ENCODE assay signal across 2 cellular contexts in the genomic region with DNA sequence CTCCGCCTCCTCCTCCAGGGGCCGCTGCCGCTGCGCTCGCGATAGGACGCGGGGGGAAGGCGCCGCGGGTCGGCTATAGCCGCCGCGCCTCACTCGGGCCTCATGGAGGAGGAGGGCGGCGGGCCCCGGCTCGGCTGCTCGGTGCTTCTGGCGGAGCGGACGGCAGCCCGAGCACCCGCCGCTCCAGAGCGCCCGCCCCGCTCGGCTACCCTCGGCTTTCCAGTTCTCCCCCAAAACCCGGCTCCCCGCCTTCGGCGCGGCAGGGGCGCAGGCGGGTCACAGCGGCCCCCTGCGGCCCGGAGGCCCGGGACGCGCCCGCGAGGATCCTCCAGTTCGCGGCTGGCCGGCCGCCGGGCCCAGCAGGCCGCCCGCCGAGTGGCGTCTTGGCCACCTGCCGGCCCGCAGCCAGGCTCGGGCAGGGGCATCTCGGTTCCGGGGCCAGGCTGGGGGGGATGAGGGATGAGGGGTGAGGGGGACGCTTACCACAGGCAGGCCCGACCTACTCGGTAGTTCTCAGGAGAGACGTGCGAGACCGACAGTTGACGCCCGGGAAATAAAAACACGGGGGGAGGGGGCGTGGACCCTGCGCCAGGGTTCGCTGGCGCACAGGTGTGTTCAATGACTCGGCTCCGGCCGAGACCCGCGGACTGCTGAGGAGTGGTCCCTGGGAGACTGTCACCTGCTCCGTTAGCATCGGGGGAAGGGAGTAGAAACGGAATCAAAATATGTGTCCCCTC.
A peak's percentile ranks its signal among the peaks of the same experiment; 100 is the strongest.
TF ChIP-seq lines count a peak whose summit lies in the region.

A gene with protein sequence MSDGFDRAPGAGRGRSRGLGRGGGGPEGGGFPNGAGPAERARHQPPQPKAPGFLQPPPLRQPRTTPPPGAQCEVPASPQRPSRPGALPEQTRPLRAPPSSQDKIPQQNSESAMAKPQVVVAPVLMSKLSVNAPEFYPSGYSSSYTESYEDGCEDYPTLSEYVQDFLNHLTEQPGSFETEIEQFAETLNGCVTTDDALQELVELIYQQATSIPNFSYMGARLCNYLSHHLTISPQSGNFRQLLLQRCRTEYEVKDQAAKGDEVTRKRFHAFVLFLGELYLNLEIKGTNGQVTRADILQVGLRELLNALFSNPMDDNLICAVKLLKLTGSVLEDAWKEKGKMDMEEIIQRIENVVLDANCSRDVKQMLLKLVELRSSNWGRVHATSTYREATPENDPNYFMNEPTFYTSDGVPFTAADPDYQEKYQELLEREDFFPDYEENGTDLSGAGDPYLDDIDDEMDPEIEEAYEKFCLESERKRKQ (minus strand): TSS at position 221 of the 737 bp plus-strand sequence. CDS start 231 bp downstream, outside the sequence.

TF ChIP-seq in HCT116, 20 proteins besides CTCF, POLR2A, EP300 and RAD21:
- no peak for TF ChIP-seq TCF7L2 (IDR thresholded peaks at IDR 0.05; ENCODE audit: borderline replicate concordance, extremely low read depth, insufficient read depth, insufficient read length)
- TF ChIP-seq EGR1 (IDR thresholded peaks at IDR 0.05; ENCODE audit: low read depth) = peak; percentile 43
- no peak for TF ChIP-seq FOSL1 (IDR thresholded peaks at IDR 0.05; ENCODE audit: low read depth)
- no peak for TF ChIP-seq CEBPB (IDR thresholded peaks at IDR 0.05; ENCODE audit: low read depth)
- TF ChIP-seq, protein P1, sequence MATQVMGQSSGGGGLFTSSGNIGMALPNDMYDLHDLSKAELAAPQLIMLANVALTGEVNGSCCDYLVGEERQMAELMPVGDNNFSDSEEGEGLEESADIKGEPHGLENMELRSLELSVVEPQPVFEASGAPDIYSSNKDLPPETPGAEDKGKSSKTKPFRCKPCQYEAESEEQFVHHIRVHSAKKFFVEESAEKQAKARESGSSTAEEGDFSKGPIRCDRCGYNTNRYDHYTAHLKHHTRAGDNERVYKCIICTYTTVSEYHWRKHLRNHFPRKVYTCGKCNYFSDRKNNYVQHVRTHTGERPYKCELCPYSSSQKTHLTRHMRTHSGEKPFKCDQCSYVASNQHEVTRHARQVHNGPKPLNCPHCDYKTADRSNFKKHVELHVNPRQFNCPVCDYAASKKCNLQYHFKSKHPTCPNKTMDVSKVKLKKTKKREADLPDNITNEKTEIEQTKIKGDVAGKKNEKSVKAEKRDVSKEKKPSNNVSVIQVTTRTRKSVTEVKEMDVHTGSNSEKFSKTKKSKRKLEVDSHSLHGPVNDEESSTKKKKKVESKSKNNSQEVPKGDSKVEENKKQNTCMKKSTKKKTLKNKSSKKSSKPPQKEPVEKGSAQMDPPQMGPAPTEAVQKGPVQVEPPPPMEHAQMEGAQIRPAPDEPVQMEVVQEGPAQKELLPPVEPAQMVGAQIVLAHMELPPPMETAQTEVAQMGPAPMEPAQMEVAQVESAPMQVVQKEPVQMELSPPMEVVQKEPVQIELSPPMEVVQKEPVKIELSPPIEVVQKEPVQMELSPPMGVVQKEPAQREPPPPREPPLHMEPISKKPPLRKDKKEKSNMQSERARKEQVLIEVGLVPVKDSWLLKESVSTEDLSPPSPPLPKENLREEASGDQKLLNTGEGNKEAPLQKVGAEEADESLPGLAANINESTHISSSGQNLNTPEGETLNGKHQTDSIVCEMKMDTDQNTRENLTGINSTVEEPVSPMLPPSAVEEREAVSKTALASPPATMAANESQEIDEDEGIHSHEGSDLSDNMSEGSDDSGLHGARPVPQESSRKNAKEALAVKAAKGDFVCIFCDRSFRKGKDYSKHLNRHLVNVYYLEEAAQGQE (IDR thresholded peaks at IDR 0.05; ENCODE audit: low read depth) = no peak
- TF ChIP-seq, protein P2, sequence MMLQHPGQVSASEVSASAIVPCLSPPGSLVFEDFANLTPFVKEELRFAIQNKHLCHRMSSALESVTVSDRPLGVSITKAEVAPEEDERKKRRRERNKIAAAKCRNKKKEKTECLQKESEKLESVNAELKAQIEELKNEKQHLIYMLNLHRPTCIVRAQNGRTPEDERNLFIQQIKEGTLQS (IDR thresholded peaks at IDR 0.05) = no peak
- no peak; the same call in 1 of the 2 replicates for TF ChIP-seq SP1 (IDR thresholded peaks at IDR 0.05; ENCODE audit: low read depth)
- no peak for TF ChIP-seq JUND (IDR thresholded peaks at IDR 0.05)
- TF ChIP-seq ZFX (IDR thresholded peaks at IDR 0.05) = peak; percentile 97
- TF ChIP-seq SRF (IDR thresholded peaks at IDR 0.05; ENCODE audit: low read depth) = no peak
- TF ChIP-seq EZH2 (IDR thresholded peaks at IDR 0.05) = no peak
- TF ChIP-seq EZH2phosphoT487 (IDR thresholded peaks at IDR 0.05; ENCODE audit: borderline replicate concordance) = no peak
- TF ChIP-seq, protein P3, sequence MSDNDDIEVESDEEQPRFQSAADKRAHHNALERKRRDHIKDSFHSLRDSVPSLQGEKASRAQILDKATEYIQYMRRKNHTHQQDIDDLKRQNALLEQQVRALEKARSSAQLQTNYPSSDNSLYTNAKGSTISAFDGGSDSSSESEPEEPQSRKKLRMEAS (IDR thresholded peaks at IDR 0.05) = peak; percentile 18; the same call in 1 of the 2 replicates
- TF ChIP-seq, protein P4, sequence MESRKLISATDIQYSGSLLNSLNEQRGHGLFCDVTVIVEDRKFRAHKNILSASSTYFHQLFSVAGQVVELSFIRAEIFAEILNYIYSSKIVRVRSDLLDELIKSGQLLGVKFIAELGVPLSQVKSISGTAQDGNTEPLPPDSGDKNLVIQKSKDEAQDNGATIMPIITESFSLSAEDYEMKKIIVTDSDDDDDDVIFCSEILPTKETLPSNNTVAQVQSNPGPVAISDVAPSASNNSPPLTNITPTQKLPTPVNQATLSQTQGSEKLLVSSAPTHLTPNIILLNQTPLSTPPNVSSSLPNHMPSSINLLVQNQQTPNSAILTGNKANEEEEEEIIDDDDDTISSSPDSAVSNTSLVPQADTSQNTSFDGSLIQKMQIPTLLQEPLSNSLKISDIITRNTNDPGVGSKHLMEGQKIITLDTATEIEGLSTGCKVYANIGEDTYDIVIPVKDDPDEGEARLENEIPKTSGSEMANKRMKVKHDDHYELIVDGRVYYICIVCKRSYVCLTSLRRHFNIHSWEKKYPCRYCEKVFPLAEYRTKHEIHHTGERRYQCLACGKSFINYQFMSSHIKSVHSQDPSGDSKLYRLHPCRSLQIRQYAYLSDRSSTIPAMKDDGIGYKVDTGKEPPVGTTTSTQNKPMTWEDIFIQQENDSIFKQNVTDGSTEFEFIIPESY (IDR thresholded peaks at IDR 0.05; ENCODE audit: extremely low read depth, insufficient replicate concordance, low read length) = peak; percentile 78
- TF ChIP-seq YY1 (IDR thresholded peaks at IDR 0.05; ENCODE audit: extremely low read depth, insufficient replicate concordance, low read depth, low read length) = peak; percentile 29
- TF ChIP-seq POLR2AphosphoS5 (IDR thresholded peaks at IDR 0.05; ENCODE audit: low read depth, low read length) = peak; percentile 62
- no peak for TF ChIP-seq CBX3 (IDR thresholded peaks at IDR 0.05; ENCODE audit: low read depth)
- no peak for TF ChIP-seq SIN3A (IDR thresholded peaks at IDR 0.05; ENCODE audit: low read depth)
- TF ChIP-seq ZNF274 (IDR thresholded peaks at IDR 0.05; ENCODE audit: low read depth, low read length) = no peak
- TF ChIP-seq ELF1 (IDR thresholded peaks at IDR 0.05; ENCODE audit: borderline replicate concordance, low read depth) = no peak

TF ChIP-seq in SK-N-SH treated with all-trans-retinoic acid at 6 μM for 48 hours, 23 proteins besides CTCF, POLR2A, EP300 and RAD21:
- TF ChIP-seq TCF4 (CRISPR knock-in tag; IDR thresholded peaks at IDR 0.05; ENCODE audit: borderline replicate concordance) (no peak), CSDC2 (CRISPR knock-in tag; IDR thresholded peaks at IDR 0.05) (0 out of 2 replicates have a peak, but pooled peaks have one; percentile 17), OSR1 (CRISPR knock-in tag; IDR thresholded peaks at IDR 0.05) (no peak), SNAI2 (CRISPR knock-in tag; IDR thresholded peaks at IDR 0.05) (peak; percentile 65; the same call in 1 of the 2 replicates), ZFP30 (CRISPR knock-in tag; IDR thresholded peaks at IDR 0.05) (no peak), PPARA (CRISPR knock-in tag; IDR thresholded peaks at IDR 0.05; ENCODE audit: borderline replicate concordance) (no peak), ZFP3 (CRISPR knock-in tag; IDR thresholded peaks at IDR 0.05) (0 out of 2 replicates have a peak, but pooled peaks have one; percentile 32), ESRRG (CRISPR knock-in tag; IDR thresholded peaks at IDR 0.05) (no peak), GLIS3 (CRISPR knock-in tag; IDR thresholded peaks at IDR 0.05) (peak; percentile 45; the same call in 1 of the 2 replicates), BACH2 (CRISPR knock-in tag; IDR thresholded peaks at IDR 0.05; ENCODE audit: borderline replicate concordance) (no peak), ZNF565 (CRISPR knock-in tag; conservative IDR thresholded peaks at IDR 0.05; ENCODE audit: low read depth) (no peak), ARNTL (CRISPR knock-in tag; IDR thresholded peaks at IDR 0.05; ENCODE audit: borderline replicate concordance, low read depth) (no peak), ZNF70 (CRISPR knock-in tag; IDR thresholded peaks at IDR 0.05) (no peak), ZC3H10 (CRISPR knock-in tag; IDR thresholded peaks at IDR 0.05) (no peak), RARB (CRISPR knock-in tag; IDR thresholded peaks at IDR 0.05) (no peak), ZNF8 (CRISPR knock-in tag; IDR thresholded peaks at IDR 0.05) (no peak)
- TF ChIP-seq, protein P5, sequence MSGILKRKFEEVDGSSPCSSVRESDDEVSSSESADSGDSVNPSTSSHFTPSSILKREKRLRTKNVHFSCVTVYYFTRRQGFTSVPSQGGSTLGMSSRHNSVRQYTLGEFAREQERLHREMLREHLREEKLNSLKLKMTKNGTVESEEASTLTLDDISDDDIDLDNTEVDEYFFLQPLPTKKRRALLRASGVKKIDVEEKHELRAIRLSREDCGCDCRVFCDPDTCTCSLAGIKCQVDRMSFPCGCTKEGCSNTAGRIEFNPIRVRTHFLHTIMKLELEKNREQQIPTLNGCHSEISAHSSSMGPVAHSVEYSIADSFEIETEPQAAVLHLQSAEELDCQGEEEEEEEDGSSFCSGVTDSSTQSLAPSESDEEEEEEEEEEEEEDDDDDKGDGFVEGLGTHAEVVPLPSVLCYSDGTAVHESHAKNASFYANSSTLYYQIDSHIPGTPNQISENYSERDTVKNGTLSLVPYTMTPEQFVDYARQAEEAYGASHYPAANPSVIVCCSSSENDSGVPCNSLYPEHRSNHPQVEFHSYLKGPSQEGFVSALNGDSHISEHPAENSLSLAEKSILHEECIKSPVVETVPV (CRISPR knock-in tag; IDR thresholded peaks at IDR 0.05) = no peak
- TF ChIP-seq, protein P6, sequence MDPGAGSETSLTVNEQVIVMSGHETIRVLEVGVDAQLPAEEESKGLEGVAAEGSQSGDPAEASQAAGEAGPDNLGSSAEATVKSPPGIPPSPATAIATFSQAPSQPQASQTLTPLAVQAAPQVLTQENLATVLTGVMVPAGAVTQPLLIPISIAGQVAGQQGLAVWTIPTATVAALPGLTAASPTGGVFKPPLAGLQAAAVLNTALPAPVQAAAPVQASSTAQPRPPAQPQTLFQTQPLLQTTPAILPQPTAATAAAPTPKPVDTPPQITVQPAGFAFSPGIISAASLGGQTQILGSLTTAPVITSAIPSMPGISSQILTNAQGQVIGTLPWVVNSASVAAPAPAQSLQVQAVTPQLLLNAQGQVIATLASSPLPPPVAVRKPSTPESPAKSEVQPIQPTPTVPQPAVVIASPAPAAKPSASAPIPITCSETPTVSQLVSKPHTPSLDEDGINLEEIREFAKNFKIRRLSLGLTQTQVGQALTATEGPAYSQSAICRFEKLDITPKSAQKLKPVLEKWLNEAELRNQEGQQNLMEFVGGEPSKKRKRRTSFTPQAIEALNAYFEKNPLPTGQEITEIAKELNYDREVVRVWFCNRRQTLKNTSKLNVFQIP (CRISPR knock-in tag; IDR thresholded peaks at IDR 0.05; ENCODE audit: borderline replicate concordance, low read depth) = no peak
- TF ChIP-seq, protein P7, sequence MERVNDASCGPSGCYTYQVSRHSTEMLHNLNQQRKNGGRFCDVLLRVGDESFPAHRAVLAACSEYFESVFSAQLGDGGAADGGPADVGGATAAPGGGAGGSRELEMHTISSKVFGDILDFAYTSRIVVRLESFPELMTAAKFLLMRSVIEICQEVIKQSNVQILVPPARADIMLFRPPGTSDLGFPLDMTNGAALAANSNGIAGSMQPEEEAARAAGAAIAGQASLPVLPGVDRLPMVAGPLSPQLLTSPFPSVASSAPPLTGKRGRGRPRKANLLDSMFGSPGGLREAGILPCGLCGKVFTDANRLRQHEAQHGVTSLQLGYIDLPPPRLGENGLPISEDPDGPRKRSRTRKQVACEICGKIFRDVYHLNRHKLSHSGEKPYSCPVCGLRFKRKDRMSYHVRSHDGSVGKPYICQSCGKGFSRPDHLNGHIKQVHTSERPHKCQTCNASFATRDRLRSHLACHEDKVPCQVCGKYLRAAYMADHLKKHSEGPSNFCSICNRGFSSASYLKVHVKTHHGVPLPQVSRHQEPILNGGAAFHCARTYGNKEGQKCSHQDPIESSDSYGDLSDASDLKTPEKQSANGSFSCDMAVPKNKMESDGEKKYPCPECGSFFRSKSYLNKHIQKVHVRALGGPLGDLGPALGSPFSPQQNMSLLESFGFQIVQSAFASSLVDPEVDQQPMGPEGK (CRISPR knock-in tag; IDR thresholded peaks at IDR 0.05; ENCODE audit: borderline replicate concordance) = no peak
- TF ChIP-seq, protein P8, sequence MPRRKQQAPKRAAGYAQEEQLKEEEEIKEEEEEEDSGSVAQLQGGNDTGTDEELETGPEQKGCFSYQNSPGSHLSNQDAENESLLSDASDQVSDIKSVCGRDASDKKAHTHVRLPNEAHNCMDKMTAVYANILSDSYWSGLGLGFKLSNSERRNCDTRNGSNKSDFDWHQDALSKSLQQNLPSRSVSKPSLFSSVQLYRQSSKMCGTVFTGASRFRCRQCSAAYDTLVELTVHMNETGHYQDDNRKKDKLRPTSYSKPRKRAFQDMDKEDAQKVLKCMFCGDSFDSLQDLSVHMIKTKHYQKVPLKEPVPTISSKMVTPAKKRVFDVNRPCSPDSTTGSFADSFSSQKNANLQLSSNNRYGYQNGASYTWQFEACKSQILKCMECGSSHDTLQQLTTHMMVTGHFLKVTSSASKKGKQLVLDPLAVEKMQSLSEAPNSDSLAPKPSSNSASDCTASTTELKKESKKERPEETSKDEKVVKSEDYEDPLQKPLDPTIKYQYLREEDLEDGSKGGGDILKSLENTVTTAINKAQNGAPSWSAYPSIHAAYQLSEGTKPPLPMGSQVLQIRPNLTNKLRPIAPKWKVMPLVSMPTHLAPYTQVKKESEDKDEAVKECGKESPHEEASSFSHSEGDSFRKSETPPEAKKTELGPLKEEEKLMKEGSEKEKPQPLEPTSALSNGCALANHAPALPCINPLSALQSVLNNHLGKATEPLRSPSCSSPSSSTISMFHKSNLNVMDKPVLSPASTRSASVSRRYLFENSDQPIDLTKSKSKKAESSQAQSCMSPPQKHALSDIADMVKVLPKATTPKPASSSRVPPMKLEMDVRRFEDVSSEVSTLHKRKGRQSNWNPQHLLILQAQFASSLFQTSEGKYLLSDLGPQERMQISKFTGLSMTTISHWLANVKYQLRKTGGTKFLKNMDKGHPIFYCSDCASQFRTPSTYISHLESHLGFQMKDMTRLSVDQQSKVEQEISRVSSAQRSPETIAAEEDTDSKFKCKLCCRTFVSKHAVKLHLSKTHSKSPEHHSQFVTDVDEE (CRISPR knock-in tag; IDR thresholded peaks at IDR 0.05) = no peak
